Comparison of ENCODE assay signal across 23 cellular contexts in the genomic region with DNA sequence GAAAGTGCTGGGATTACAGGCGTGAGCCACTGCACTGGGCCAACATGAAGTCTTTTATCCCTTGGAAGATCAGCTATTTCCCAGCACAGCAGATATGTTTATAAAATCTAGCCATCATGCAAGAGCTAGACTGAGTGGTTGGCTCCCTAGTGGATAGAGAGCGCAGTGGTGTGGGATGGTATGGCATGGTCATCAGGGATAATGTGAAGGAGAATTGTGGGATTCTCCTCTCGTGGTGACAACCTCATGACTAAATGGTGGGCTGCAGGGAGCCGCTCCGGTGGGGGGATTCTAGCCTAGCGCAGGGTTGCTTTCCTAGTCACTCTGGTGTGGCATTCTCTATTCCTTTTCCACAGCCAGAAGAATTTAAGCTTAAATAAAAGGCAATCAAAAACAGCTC. TPM values are rescaled to one million over a fixed set of nuclear protein-coding genes. Genes with fewer than 3 reads are reported as not detected.
DNase-seq lines count a peak whose midpoint lies in the region; ATAC-seq and TF ChIP-seq lines count a peak whose summit lies in the region.
"Had no signal": no experiment of that assay in that cellular context is flagged by ENCODE, and none has a peak within 500 bp of the region (broad histone marks: within the 10 kb centered on the region; RNA-seq: fewer than 3 reads in every experiment).

No MANE protein-coding gene starts in this region.

- no peaks in the 10 kb centered on the region for H3K27me3 ChIP-seq in H9 (ENCODE audit: insufficient read depth, low read length)
- no peaks in the 10 kb centered on the region for H3K27me3 ChIP-seq in sigmoid colon
- no peaks in the 10 kb centered on the region for H3K27me3 ChIP-seq in osteoblast (ENCODE audit: insufficient read depth, low read length)
- H3K27me3 ChIP-seq: BLaER1 treated with 17β-estradiol and CSF1 and Interleukin-3, amounts not matched to agents 10 nM and 100 nM had no signal

- H3K4ac ChIP-seq in H9 (ENCODE audit: low read depth, low read length): no peak overlapping the region

- TF ChIP-seq POLR2A in sigmoid colon (IDR thresholded peaks at IDR 0.05): no peak

- no CpG with 5 or more reads among the region's 6 CpGs for WGBS in H9 (ENCODE audit: extremely low coverage, insufficient read length, low lambda C conversion rate)
- 96 to 97% methylated on average over 6 of the region's 6 CpGs for WGBS in sigmoid colon, 2 donors

- no peak for DNase-seq in H9
- DNase-seq in T-helper 17 cell: no peak
- DNase-seq in sigmoid colon: peak; percentile 22
- no peak for DNase-seq in activated CD8-positive, alpha-beta memory T cell treated with anti-CD3 and anti-CD28 coated beads for 24 hours
- DNase-seq in osteoblast (ENCODE audit: insufficient read length, low spot score, missing footprints): no peak
- DNase-seq in stimulated activated naive CD8-positive, alpha-beta T cell treated with anti-CD3 and anti-CD28 coated beads, Interleukin-15, Interleukin-2, amounts not matched to agents 100 U/mL and 50 U/mL, for 24 hours: no peak
- DNase-seq: AML-193; Caco-2; Calu3; CD4-positive, alpha-beta T cell; CD8-positive, alpha-beta T cell; DMS153; DMS53; DMS79; DND-41; EL; GDM1 had no signal

- no peak overlapping the region for H3K56ac ChIP-seq in H9 (ENCODE audit: insufficient read length, low read depth, low read length)

- H3K79me2 ChIP-seq in H9 (ENCODE audit: insufficient read depth, low read length): no peaks in the 10 kb centered on the region; the same call in 1 of the 2 replicates
- peaks cover 25% of the 10 kb centered on the region for H3K79me2 ChIP-seq in osteoblast (ENCODE audit: insufficient read depth, low read length)

- H3K27me3 Mint-ChIP-seq in H9 (ENCODE audit: low read depth): no peaks in the 10 kb centered on the region; the same call in 1 of the 2 replicates
- H3K27me3 Mint-ChIP-seq in T-helper 17 cell: no peaks in the 10 kb centered on the region
- H3K27me3 Mint-ChIP-seq: B cell; CD4-positive, alpha-beta T cell had no signal

- no peak overlapping the region for H3K9ac ChIP-seq in H9 (ENCODE audit: extremely low read depth, insufficient read length, low read length)
- H3K9ac ChIP-seq: BLaER1 treated with 17β-estradiol and CSF1 and Interleukin-3, amounts not matched to agents 10 nM and 100 nM had no signal

- H3K4me1 Mint-ChIP-seq in H9: peaks cover 29 to 40% of the 10 kb centered on the region in 2 experiments
- H3K4me1 Mint-ChIP-seq in T-helper 17 cell: peaks cover 33% of the 10 kb centered on the region

- H2BK20ac ChIP-seq in H9 (ENCODE audit: low read depth, low read length, poor library complexity, severe bottlenecking): no peak overlapping the region

- H3K9me3 ChIP-seq in H9 (ENCODE audit: control insufficient read depth, low read depth, low read length) (no peaks in the 10 kb centered on the region), T-helper 17 cell (ENCODE audit: control insufficient read depth, low read length, poor library complexity, severe bottlenecking) (no peaks in the 10 kb centered on the region), sigmoid colon (no peaks in the 10 kb centered on the region), osteoblast (ENCODE audit: low read depth, low read length) (no peaks in the 10 kb centered on the region)
- H3K9me3 ChIP-seq: A549; BLaER1 treated with 17β-estradiol and CSF1 and Interleukin-3, amounts not matched to agents 10 nM and 100 nM; Caco-2 had no signal

- no peak for TF ChIP-seq CTCF in H9 (conservative IDR thresholded peaks at IDR 0.05)
- no peak for TF ChIP-seq CTCF in sigmoid colon (IDR thresholded peaks at IDR 0.05)
- TF ChIP-seq CTCF in osteoblast (IDR thresholded peaks at IDR 0.05; ENCODE audit: extremely low read depth, low read depth, low read length): no peak

- H3K36me3 Mint-ChIP-seq in H9 (ENCODE audit: insufficient read depth in 1 of 3, low read depth in 3 of 3): peaks cover 15 to 37% (median 35%) of the 10 kb centered on the region in 3 experiments; a peak in 6 of 7 replicates
- peaks cover 9% of the 10 kb centered on the region for H3K36me3 Mint-ChIP-seq in T-helper 17 cell (ENCODE audit: low read depth)

- H4K20me1 ChIP-seq in H9 (ENCODE audit: control insufficient read depth, insufficient read depth, insufficient read length) (no peaks in the 10 kb centered on the region), osteoblast (ENCODE audit: insufficient read depth, low read length) (peaks cover 19% of the 10 kb centered on the region)

- no peak overlapping the region for H2AK5ac ChIP-seq in H9 (ENCODE audit: insufficient read length, low read length)

- H3K4me3 ChIP-seq in sigmoid colon (no peak overlapping the region), osteoblast (ENCODE audit: insufficient read depth, low read length) (no peak overlapping the region)
- H3K4me3 ChIP-seq: A549; BLaER1 treated with 17β-estradiol and CSF1 and Interleukin-3, amounts not matched to agents 10 nM and 100 nM; GM12878 had no signal

- TF ChIP-seq EP300 in sigmoid colon (IDR thresholded peaks at IDR 0.05): no peak

- H2BK12ac ChIP-seq in H9 (ENCODE audit: insufficient read length, low read depth, low read length): no peak overlapping the region

- H3K79me1 ChIP-seq in H9 (ENCODE audit: insufficient read depth, low read depth, low read length, poor library complexity, severe bottlenecking): no peaks in the 10 kb centered on the region

- H2BK15ac ChIP-seq in H9 (ENCODE audit: low read depth, low read length): no peak overlapping the region

- H3K36me3 ChIP-seq in sigmoid colon: peaks cover 0 to 55% (median 10%) of the 10 kb centered on the region in 4 donors
- peaks cover 41% of the 10 kb centered on the region for H3K36me3 ChIP-seq in osteoblast (ENCODE audit: insufficient read depth, low read length)

- no peak overlapping the region for H4K5ac ChIP-seq in H9 (ENCODE audit: insufficient read length, low read depth, low read length)

- H3T11ph ChIP-seq in H9 (ENCODE audit: low read length): no peak overlapping the region

- H3K27ac ChIP-seq in H9 (ENCODE audit: insufficient read length, low read depth, low read length) (no peak overlapping the region), sigmoid colon (no peak overlapping the region), osteoblast (ENCODE audit: low read depth, low read length) (no peak overlapping the region)
- H3K27ac ChIP-seq: 22Rv1; A549; BLaER1 treated with 17β-estradiol and CSF1 and Interleukin-3, amounts not matched to agents 10 nM and 100 nM; C4-2B had no signal

- H4K8ac ChIP-seq in H9 (replicated peaks; ENCODE audit: insufficient read length, low read depth, low read length): no peak overlapping the region

- H3K4me2 ChIP-seq in H9 (ENCODE audit: insufficient read depth, insufficient read length, low read length) (no peak overlapping the region), osteoblast (ENCODE audit: insufficient read depth, low read length) (no peak overlapping the region)
- H3K4me2 ChIP-seq: A549; BLaER1 treated with 17β-estradiol and CSF1 and Interleukin-3, amounts not matched to agents 10 nM and 100 nM had no signal

- no peak overlapping the region for H2AFZ ChIP-seq in H9 (ENCODE audit: low read length)
- H2AFZ ChIP-seq in osteoblast (ENCODE audit: low read length): no peak overlapping the region

- H2BK120ac ChIP-seq in H9 (ENCODE audit: low read depth, low read length, poor library complexity, severe bottlenecking): no peak overlapping the region

- H3K23me2 ChIP-seq in H9 (ENCODE audit: insufficient read length, low read depth, low read length, poor library complexity, severe bottlenecking): no peaks in the 10 kb centered on the region

- no peak overlapping the region for H2BK5ac ChIP-seq in H9 (ENCODE audit: insufficient read length, low read length)

- H3K27ac Mint-ChIP-seq in H9 (peak overlapping the region in 2 of 3 experiments; percentile 36 to 60; a peak in 1 of 7 replicates), T-helper 17 cell (peak overlapping the region; percentile 29)
- H3K27ac Mint-ChIP-seq: B cell; CD4-positive, alpha-beta T cell; CD8-positive, alpha-beta T cell had no signal

- H4K91ac ChIP-seq in H9 (ENCODE audit: insufficient read length, low read depth, low read length): no peak overlapping the region

- no peak overlapping the region for H3K14ac ChIP-seq in H9 (ENCODE audit: insufficient read depth, low read length)

- H3K4me3 Mint-ChIP-seq in H9 (no peak overlapping the region), T-helper 17 cell (no peak overlapping the region)
- H3K4me3 Mint-ChIP-seq: B cell; CD4-positive, alpha-beta T cell; CD8-positive, alpha-beta T cell had no signal

- no peak overlapping the region for H3K18ac ChIP-seq in H9 (ENCODE audit: insufficient read length, low read depth, low read length)

- intact Hi-C loops in sigmoid colon (cut with DNase I): no loop called here

- ATAC-seq in T-helper 17 cell: no peak
- no peak for ATAC-seq in stimulated activated naive CD8-positive, alpha-beta T cell treated with anti-CD3 and anti-CD28 coated beads, Interleukin-15, Interleukin-2, amounts not matched to agents 100 U/mL and 50 U/mL, for 24 hours
- ATAC-seq: CD8-positive, alpha-beta T cell; GM12878 had no signal

- H3K9me3 Mint-ChIP-seq in H9: no peaks in the 10 kb centered on the region; a peak in 1 of 5 replicates
- H3K9me3 Mint-ChIP-seq: CD4-positive, alpha-beta T cell; CD8-positive, alpha-beta T cell had no signal

- peaks cover 3% of the 10 kb centered on the region; the same call in 1 of the 2 replicates for H3K4me1 ChIP-seq in H9 (ENCODE audit: insufficient read depth, low read length)
- peaks cover 0 to 7% (median 2%) of the 10 kb centered on the region in 4 donors for H3K4me1 ChIP-seq in sigmoid colon
- peaks cover 31% of the 10 kb centered on the region for H3K4me1 ChIP-seq in osteoblast (ENCODE audit: insufficient read depth, low read length)

- H3K23ac ChIP-seq in H9 (ENCODE audit: insufficient read length, low read depth, low read length): no peak overlapping the region

RNA-seq across cellular contexts. Expression of a gene that starts 43.3 kb away (rescaled TPM):
- 373 and 381 TPM in 2 replicates for total RNA-seq in H9 (2021)
- total RNA-seq in T-helper 17 cell: 100 to 1,000 TPM; 109 to 122 TPM
- total RNA-seq in sigmoid colon: 100 to 1,000 TPM; 117 to 209 (median 157) TPM
- polyA plus RNA-seq in sigmoid colon: 100 to 1,000 TPM in 1 of 3 donors, 10 to 100 TPM in 2; 73.9 to 203 (median 89.7) TPM
- 122 and 133 TPM in 2 replicates for total RNA-seq in osteoblast
